21 cellular contexts compared by ENCODE assay signal in the genomic region with DNA sequence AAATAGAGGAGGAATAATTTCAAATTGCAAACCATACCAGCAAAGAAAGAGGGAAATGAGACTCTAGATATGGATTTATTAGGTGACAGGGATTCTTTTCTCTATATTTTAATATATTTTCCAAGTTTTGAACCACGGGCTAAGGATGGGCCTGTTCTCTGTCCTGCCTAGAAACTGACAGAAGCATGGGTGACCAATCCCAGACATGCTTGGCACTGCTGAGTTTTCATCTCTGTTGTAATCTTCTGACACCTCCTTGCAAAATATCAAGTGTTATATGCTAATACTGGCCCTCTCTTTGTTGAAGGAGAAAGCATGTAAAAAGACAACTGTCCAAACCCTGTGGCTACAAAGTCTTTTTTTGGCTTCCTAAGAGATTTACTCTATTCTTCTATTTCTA. TPM values are rescaled to one million over a fixed set of nuclear protein-coding genes. Genes with fewer than 3 reads are reported as not detected.
DNase-seq lines count a peak whose midpoint lies in the region; ATAC-seq, FAIRE-seq and TF ChIP-seq lines count a peak whose summit lies in the region.
"Had no signal": no experiment of that assay in that cellular context is flagged by ENCODE, and none has a peak within 500 bp of the region (broad histone marks: within the 10 kb centered on the region; RNA-seq: fewer than 3 reads in every experiment).

No MANE protein-coding gene starts in this region.

- H3K36me3 ChIP-seq in RWPE2 (ENCODE audit: low read depth) (peaks cover 40% of the 10 kb centered on the region), right atrium auricular region (peaks cover 32% of the 10 kb centered on the region), gastrocnemius medialis (peaks cover 0 to 13% of the 10 kb centered on the region in 2 donors)

- H3K4me3 ChIP-seq in RWPE2 (ENCODE audit: severe bottlenecking): no peak overlapping the region
- H3K4me3 ChIP-seq in dorsolateral prefrontal cortex: no peak overlapping the region
- no peak overlapping the region for H3K4me3 ChIP-seq in right atrium auricular region
- H3K4me3 ChIP-seq in gastrocnemius medialis: no peak overlapping the region
- H3K4me3 ChIP-seq: BLaER1 had no signal

- DNase-seq in RWPE2 (ENCODE audit: low spot score) (no peak), dorsolateral prefrontal cortex (no peak), right atrium auricular region (ENCODE audit: low spot score) (no peak), gastrocnemius medialis (no peak), 8988T (no peak), middle frontal gyrus (ENCODE audit: extremely low spot score, low spot score) (no peak), GM12892 (ENCODE audit: insufficient read length) (no peak)
- DNase-seq: activated CD4-positive, alpha-beta T cell treated with anti-CD3 and anti-CD28 coated beads, Interleukin-2, amount 10 ng/mL, durations not matched to agents 24 days and 14 days; effector memory CD4-positive, alpha-beta T cell; KG1; naive B cell; NCI-H1048; NCI-H2081; NCI-H510A treated with DMSO at 0.1 percent for 48 hours; stimulated activated CD4-positive, alpha-beta T cell treated with anti-CD3 and anti-CD28 coated beads, Interleukin-12 subunit alpha, Interleukin-12 subunit beta, amount 100 ng/mL, for 4 hours; trophoblast cell had no signal

- TF ChIP-seq CTCF in RWPE2 (IDR thresholded peaks at IDR 0.05; ENCODE audit: poor library complexity, severe bottlenecking) (no peak), dorsolateral prefrontal cortex (IDR thresholded peaks at IDR 0.05 in 54 of 56, conservative IDR thresholded peaks at IDR 0.05 in 2 of 56; ENCODE audit: low read depth in 1 of 56, partially characterized antibody in 56 of 56) (no peak), right atrium auricular region (IDR thresholded peaks at IDR 0.05) (no peak), gastrocnemius medialis (IDR thresholded peaks at IDR 0.05 in 4 of 5, conservative IDR thresholded peaks at IDR 0.05 in 1 of 5) (no peak)

- TF ChIP-seq POLR2A in gastrocnemius medialis (IDR thresholded peaks at IDR 0.05) (no peak), GM12892 (IDR thresholded peaks at IDR 0.05; ENCODE audit: low read depth, low read length) (no peak)

- no peaks in the 10 kb centered on the region for H3K4me1 ChIP-seq in RWPE2 (ENCODE audit: insufficient read depth, poor library complexity, severe bottlenecking)
- peaks cover 3 to 37% of the 10 kb centered on the region in 2 donors for H3K4me1 ChIP-seq in right atrium auricular region
- H3K4me1 ChIP-seq in gastrocnemius medialis: peaks cover 8 to 15% of the 10 kb centered on the region in 2 donors
- H3K4me1 ChIP-seq: BLaER1 had no signal

- in situ Hi-C loops in gastrocnemius medialis (cut with MboI; ENCODE audit: low sequenced_read_pairs in 4 of 4): no loop called here

- H3K27me3 ChIP-seq in RWPE2 (ENCODE audit: insufficient read depth, poor library complexity, severe bottlenecking): no peaks in the 10 kb centered on the region
- no peaks in the 10 kb centered on the region for H3K27me3 ChIP-seq in dorsolateral prefrontal cortex
- H3K27me3 ChIP-seq in right atrium auricular region: no peaks in the 10 kb centered on the region
- H3K27me3 ChIP-seq in gastrocnemius medialis: no peaks in the 10 kb centered on the region
- H3K27me3 ChIP-seq: BLaER1 had no signal

- peak; percentile 19; the same call in 1 of the 3 replicates for ATAC-seq in RWPE2 (ENCODE audit: low read depth)
- ATAC-seq in gastrocnemius medialis: peak; percentile 74 to 81
- ATAC-seq in GM21576 (IDR thresholded peaks at IDR 0.05; ENCODE audit: unreplicated experiment): no peak

- no peak overlapping the region for H3K27ac ChIP-seq in RWPE2 (ENCODE audit: poor library complexity, severe bottlenecking)
- H3K27ac ChIP-seq in dorsolateral prefrontal cortex: peak overlapping the region in 48 of 59 donors; percentile 2 to 84 (median 57)
- peak overlapping the region; percentile 29 to 70 for H3K27ac ChIP-seq in right atrium auricular region
- no peak overlapping the region for H3K27ac ChIP-seq in gastrocnemius medialis
- H3K27ac ChIP-seq: BLaER1, HL-60 had no signal

- H3K9me3 ChIP-seq in RWPE2 (ENCODE audit: severe bottlenecking) (no peaks in the 10 kb centered on the region), right atrium auricular region (no peaks in the 10 kb centered on the region), gastrocnemius medialis (no peaks in the 10 kb centered on the region)
- H3K9me3 ChIP-seq: BLaER1 had no signal

- FAIRE-seq in GM12892 (lab: Jason Lieb, UNC): no peak
- FAIRE-seq: H54 had no signal

- intact Hi-C loops in dorsolateral prefrontal cortex (cut with DNase I): no loop called here
- intact Hi-C loops in gastrocnemius medialis (cut with DNase I; ENCODE audit: low total_unique reads): no loop called here

RNA-seq across cellular contexts. Expression of a gene that starts 0.8 kb away (rescaled TPM):
- total RNA-seq in dorsolateral prefrontal cortex: 1 to 10 TPM in 10 of 120 experiments, under 1 TPM in 51, not detected in 59; 0.14 to 3.0 (median 0.56) TPM
- total RNA-seq in right atrium auricular region: 1 to 10 TPM; 1.6 to 4.8 TPM
- 10 to 100 TPM in 1 of 4 donors, 1 to 10 TPM in 2, under 1 TPM in 1; 0.56 to 30.7 (median 3.3) TPM for total RNA-seq in gastrocnemius medialis
- 0.19 TPM for polyA plus RNA-seq in GM12892 (2012; ENCODE audit: missing spikeins)
- total RNA-seq: activated CD4-positive, alpha-beta T cell treated with anti-CD3 and anti-CD28 coated beads, Interleukin-2, amount 10 ng/mL, durations not matched to agents 24 days and 14 days; liver had no signal

Comparison
In these comparisons a context has a peak if more than half of its experiments do, and no peak if none do; other contexts are left out.
1. H3K27ac ChIP-seq: peak in dorsolateral prefrontal cortex (48 of 59) and right atrium auricular region (2 of 2); none in RWPE2 (single experiment) and gastrocnemius medialis (0 of 4).